1 cellular context compared by ENCODE assay signal in genomic region chr15:43774062-43774461, GRCh38.
A peak's percentile ranks its signal among the peaks of the same experiment; 100 is the strongest.
TF ChIP-seq lines count a peak whose summit lies in the region.

No MANE protein-coding gene starts in this region.

TF ChIP-seq in HepG2, 621 proteins besides CTCF, POLR2A, EP300 and RAD21:
- TF ChIP-seq HNRNPK (IDR thresholded peaks at IDR 0.05; ENCODE audit: low read depth, low read length, poor library complexity, severe bottlenecking) (no peak), THAP7 (CRISPR knock-in tag; IDR thresholded peaks at IDR 0.05) (no peak), TEAD2 (CRISPR knock-in tag; IDR thresholded peaks at IDR 0.05) (no peak), POLR2G (IDR thresholded peaks at IDR 0.05; ENCODE audit: low read depth, low read length) (peak; percentile 46), GABPA (IDR thresholded peaks at IDR 0.05; ENCODE audit: low read depth, low read length) (no peak), GABPA (CRISPR knock-in tag; IDR thresholded peaks at IDR 0.05; ENCODE audit: low read depth) (no peak), ZNF878 (CRISPR knock-in tag; IDR thresholded peaks at IDR 0.05) (no peak), ZNF652 (CRISPR knock-in tag; IDR thresholded peaks at IDR 0.05; ENCODE audit: borderline replicate concordance, low read depth) (peak; percentile 15; the same call in 1 of the 2 replicates), U2AF2 (IDR thresholded peaks at IDR 0.05; ENCODE audit: low read depth, low read length) (no peak), ZNF24 (IDR thresholded peaks at IDR 0.05) (no peak)
